ENCODE assay signal across 8 cellular contexts in genomic region chr9:129697111-129697955, GRCh38. TPM values are rescaled to one million over a fixed set of nuclear protein-coding genes. Genes with fewer than 3 reads are reported as not detected.
A peak's percentile ranks its signal among the peaks of the same experiment; 100 is the strongest.
DNase-seq lines count a peak whose midpoint lies in the region; ATAC-seq, FAIRE-seq and TF ChIP-seq lines count a peak whose summit lies in the region.

No MANE protein-coding gene starts in this region.

- H3K4me3 ChIP-seq in Peyer's patch (peak overlapping the region in 3 of 4 donors; percentile 24 to 43 (median 41)), body of pancreas (no peak overlapping the region), kidney (ENCODE audit: low read length in 2 of 2) (no peak overlapping the region)

- ATAC-seq in body of pancreas = peak; percentile 61
- no peak for ATAC-seq in HG02973 (IDR thresholded peaks at IDR 0.05; ENCODE audit: unreplicated experiment)
- no peak for ATAC-seq in HG03159 (IDR thresholded peaks at IDR 0.05; ENCODE audit: unreplicated experiment)

- FAIRE-seq in kidney (lab: Jason Lieb, UNC) = no peak

- intact Hi-C loops in body of pancreas (cut with DNase I) (no loop called here), kidney (cut with DNase I) (no loop called here)

- 0 to 1% methylated on average over 19 to 42 of the region's 76 CpGs for WGBS in body of pancreas, 2 donors

- H3K9me3 ChIP-seq in Peyer's patch (no peaks in the 10 kb centered on the region), body of pancreas (no peaks in the 10 kb centered on the region), kidney (ENCODE audit: control insufficient read depth in 1 of 2, low read length in 2 of 2) (no peaks in the 10 kb centered on the region)

- TF ChIP-seq POLR2A in Peyer's patch (IDR thresholded peaks at IDR 0.05) = no peak
- no peak for TF ChIP-seq POLR2A in body of pancreas (IDR thresholded peaks at IDR 0.05)

- no peak overlapping the region for H3K9ac ChIP-seq in kidney (ENCODE audit: low read length in 2 of 2)

- no peak for TF ChIP-seq CTCF in Peyer's patch (IDR thresholded peaks at IDR 0.05)
- TF ChIP-seq CTCF in body of pancreas (IDR thresholded peaks at IDR 0.05) = no peak
- TF ChIP-seq CTCF in kidney (IDR thresholded peaks at IDR 0.05; ENCODE audit: borderline replicate concordance, extremely low read depth, insufficient read depth) = no peak

- DNase-seq in EH (ENCODE audit: low read depth) (peak; percentile 92), Peyer's patch (no peak), body of pancreas (peak; percentile 16 to 35 (median 24)), kidney (peak; percentile 81), middle frontal gyrus (ENCODE audit: extremely low spot score, low spot score) (no peak)
- DNase-seq in stimulated activated CD4-positive, alpha-beta T cell treated with anti-CD3 and anti-CD28 coated beads, TNF-alpha, amount 100 ng/mL, for 48 hours (ENCODE audit: low read depth in 3 of 3) = peak; percentile 11 to 56 (median 44)

- H3K27ac ChIP-seq in Peyer's patch (peak overlapping the region; percentile 17 to 57 (median 39)), body of pancreas (no peak overlapping the region), kidney (ENCODE audit: low read depth in 2 of 2, low read length in 2 of 2) (no peak overlapping the region)

- H3K4me1 ChIP-seq in Peyer's patch (peaks cover 0 to 13% (median 0%) of the 10 kb centered on the region in 4 donors), body of pancreas (peaks cover 13% of the 10 kb centered on the region), kidney (ENCODE audit: control insufficient read depth in 1 of 2, insufficient read depth in 1 of 2, low read depth in 1 of 2, low read length in 2 of 2) (no peaks in the 10 kb centered on the region)

- H3K36me3 ChIP-seq in Peyer's patch = no peaks in the 10 kb centered on the region
- no peaks in the 10 kb centered on the region for H3K36me3 ChIP-seq in body of pancreas (replicated peaks in 1 of 2; ENCODE audit: insufficient read depth in 1 of 2, low read depth in 2 of 2)
- no peaks in the 10 kb centered on the region for H3K36me3 ChIP-seq in kidney (ENCODE audit: control insufficient read depth in 1 of 2, insufficient read depth in 2 of 2, low read length in 2 of 2)

- H3K27me3 ChIP-seq in Peyer's patch (no peaks in the 10 kb centered on the region), body of pancreas (no peaks in the 10 kb centered on the region)

RNA-seq across cellular contexts. Expression of gene PRRX2, which starts 31.9 kb away (rescaled TPM):
- 1 to 10 TPM in 1 of 4 donors, not detected in 3; 5.0 TPM for total RNA-seq in Peyer's patch
- total RNA-seq in body of pancreas = 1 to 10 TPM in 1 of 2 donors, not detected in 1; 1.0 TPM
- 1.8 TPM for total RNA-seq in kidney
- 2.3 TPM for polyA plus RNA-seq in kidney (ENCODE audit: insufficient read depth, low read depth, low replicate concordance)

RNA-seq across cellular contexts. Expression of gene ASB6, which starts 55.4 kb away (rescaled TPM):
- 10 to 100 TPM; 19.8 to 26.8 (median 23.0) TPM for total RNA-seq in Peyer's patch
- 10 to 100 TPM; 12.7 to 14.5 TPM for total RNA-seq in body of pancreas
- 22.5 TPM for total RNA-seq in kidney
- 18.1 TPM for polyA plus RNA-seq in kidney (ENCODE audit: insufficient read depth, low read depth, low replicate concordance)

RNA-seq across cellular contexts. Expression of gene PTGES, which starts 55.5 kb away (rescaled TPM):
- total RNA-seq in Peyer's patch (1 to 10 TPM; 1.8 to 8.7 (median 6.8) TPM), body of pancreas (under 1 TPM; 0.52 to 0.66 TPM), kidney (8.9 TPM)
- polyA plus RNA-seq in kidney (ENCODE audit: insufficient read depth, low read depth, low replicate concordance) = 8.1 TPM

Comparison
In these comparisons a context has a peak if more than half of its experiments do, and no peak if none do; other contexts are left out.
1. DNase-seq: peak in EH (single experiment), body of pancreas (4 of 4), kidney (single experiment) and stimulated activated CD4-positive, alpha-beta T cell treated with anti-CD3 and anti-CD28 coated beads, TNF-alpha, amount 100 ng/mL, for 48 hours (3 of 3); none in Peyer's patch (0 of 3) and middle frontal gyrus (single experiment).
2. H3K27ac ChIP-seq: peak in Peyer's patch (4 of 4); none in body of pancreas (0 of 4) and kidney (0 of 2).
3. H3K4me3 ChIP-seq: peak in Peyer's patch (3 of 4); none in body of pancreas (0 of 2) and kidney (0 of 2).